ENCODE assay signal across 9 cellular contexts in genomic region chr6:157019733-157020132, GRCh38.
DNase-seq lines count a peak whose midpoint lies in the region; ATAC-seq and TF ChIP-seq lines count a peak whose summit lies in the region.
"Had no signal": no experiment of that assay in that cellular context is flagged by ENCODE, and none has a peak within 500 bp of the region (broad histone marks: within the 10 kb centered on the region; RNA-seq: fewer than 3 reads in every experiment).

No MANE protein-coding gene starts in this region.

- H3K4me3 Mint-ChIP-seq in effector memory CD8-positive, alpha-beta T cell, result peak overlapping the region; percentile 87 to 89

- H3K9me3 Mint-ChIP-seq in effector memory CD8-positive, alpha-beta T cell, result no peaks in the 10 kb centered on the region

- H3K9ac ChIP-seq in PC-3 (ENCODE audit: low read length), result no peak overlapping the region

- TF ChIP-seq CTCF in PC-3 (conservative IDR thresholded peaks at IDR 0.05; ENCODE audit: low read depth, low read length) (0 out of 2 replicates have a peak, but pooled peaks have one; percentile 16), retinal pigment epithelial cell (conservative IDR thresholded peaks at IDR 0.05; ENCODE audit: low read depth, low read length) (peak; percentile 2)

- DNase-seq in DMS53 (lab: John Stamatoyannopoulos, UW) (peak; percentile 12), DMS53 treated with DMSO at 0.1 percent for 48 hours (lab: John Stamatoyannopoulos, UW; ENCODE audit: unreplicated experiment) (no peak), PC-3 (peak; percentile 16), retinal pigment epithelial cell (ENCODE audit: low read depth) (no peak), UCSD-AML1 (lab: John Stamatoyannopoulos, UW; ENCODE audit: unreplicated experiment) (no peak)
- no peak for DNase-seq in effector memory CD8-positive, alpha-beta T cell
- no peak for DNase-seq in stimulated activated CD4-positive, alpha-beta T cell treated with anti-CD3 and anti-CD28 coated beads, Interleukin-15, amount 100 ng/mL, for 24 hours

- CTCF ChIA-PET in PC-3 (lab: Charles Lee), result no interaction called here

- no peaks in the 10 kb centered on the region for H3K9me3 ChIP-seq in PC-3 (ENCODE audit: low read length)
- H3K9me3 ChIP-seq: A549 had no signal

- H3K4me3 ChIP-seq in PC-3 (ENCODE audit: low read length), result no peak overlapping the region
- H3K4me3 ChIP-seq in retinal pigment epithelial cell (ENCODE audit: low read length), result no peak overlapping the region

- H3K4me2 ChIP-seq in PC-3 (ENCODE audit: low read length), result 0 out of 2 replicates have a peak overlapping the region, but pooled peaks have one; percentile 97

- peaks cover 20% of the 10 kb centered on the region for H3K36me3 Mint-ChIP-seq in effector memory CD8-positive, alpha-beta T cell (ENCODE audit: insufficient read depth)

- peaks cover 34 to 47% of the 10 kb centered on the region in 2 donors for H3K4me1 Mint-ChIP-seq in effector memory CD8-positive, alpha-beta T cell (ENCODE audit: low read depth in 2 of 2)

- H3K79me2 ChIP-seq in PC-3 (ENCODE audit: low read length), result peaks cover 74% of the 10 kb centered on the region

- H4K20me1 ChIP-seq in PC-3 (ENCODE audit: low read length), result no peaks in the 10 kb centered on the region

- peaks cover 8% of the 10 kb centered on the region for H3K4me1 ChIP-seq in PC-3 (ENCODE audit: insufficient read depth, low read length)

- no TSS peak for BruUV-seq in PC-3 (replicated peaks; lab: Mats Ljungman, UMichigan)

- ATAC-seq in PC-3, result no peak
- no peak for ATAC-seq in effector memory CD8-positive, alpha-beta T cell (replicated peaks)
- no peak for ATAC-seq in HG03460 (IDR thresholded peaks at IDR 0.05; ENCODE audit: unreplicated experiment)
- ATAC-seq: A549 had no signal

- no peaks in the 10 kb centered on the region for H3K36me3 ChIP-seq in PC-3 (ENCODE audit: low read depth, low read length)

- H3K27me3 ChIP-seq in PC-3 (ENCODE audit: low read length), result no peaks in the 10 kb centered on the region

- H3K27me3 Mint-ChIP-seq in effector memory CD8-positive, alpha-beta T cell, result no peaks in the 10 kb centered on the region

- POLR2A ChIA-PET in PC-3 (lab: Charles Lee; ENCODE audit: unreplicated experiment), result interaction anchor here (0.7 kb wide), 1 partner anchor 65 kb away, joined by 6 read pairs; no protein-coding TSS in a partner anchor

- no peak overlapping the region for H3K27ac ChIP-seq in PC-3 (ENCODE audit: low read length)

- peak overlapping the region; percentile 97 to 99 for H3K27ac Mint-ChIP-seq in effector memory CD8-positive, alpha-beta T cell

- no peak overlapping the region for H2AFZ ChIP-seq in PC-3 (ENCODE audit: low read length)

- H3K9me2 ChIP-seq in PC-3 (replicated peaks; ENCODE audit: low read length), result no peaks in the 10 kb centered on the region

- intact Hi-C loops in PC-3 (cut with micrococcal nuclease), result loop anchor here (2.0 kb wide), 3 partner anchors 25 to 333 kb away; no protein-coding TSS in a partner anchor

- no peaks in the 10 kb centered on the region for H3F3A ChIP-seq in PC-3 (ENCODE audit: low read length, unreplicated experiment)

Comparison
In these comparisons a context has a peak if more than half of its experiments do, and no peak if none do; other contexts are left out.
1. DNase-seq: peak in DMS53 (single experiment) and PC-3 (single experiment); none in DMS53 treated with DMSO at 0.1 percent for 48 hours (single experiment), effector memory CD8-positive, alpha-beta T cell (0 of 3), retinal pigment epithelial cell (single experiment), stimulated activated CD4-positive, alpha-beta T cell treated with anti-CD3 and anti-CD28 coated beads, Interleukin-15, amount 100 ng/mL, for 24 hours (single experiment) and UCSD-AML1 (single experiment).